Comparison of ENCODE assay signal across 26 cellular contexts in genomic region chr2:191598296-191598695, GRCh38.
"Had no signal": no experiment of that assay in that cellular context is flagged by ENCODE, and none has a peak within 500 bp of the region (broad histone marks: within the 10 kb centered on the region; RNA-seq: fewer than 3 reads in every experiment).

No MANE protein-coding gene starts in this region.

- H3K4me1 ChIP-seq: ascending aorta, breast epithelium had no signal

- FAIRE-seq: frontal cortex had no signal

- DNase-seq: activated CD4-positive, alpha-beta memory T cell treated with anti-CD3 and anti-CD28 coated beads, Interleukin-2, amount 10 ng/mL, durations not matched to agents 7 days and 5 days; activated CD4-positive, alpha-beta T cell treated with anti-CD3 and anti-CD28 coated beads for 1 hour; activated CD4-positive, alpha-beta T cell treated with anti-CD3 and anti-CD28 coated beads for 4 hours; activated CD4-positive, alpha-beta T cell treated with anti-CD3 and anti-CD28 coated beads, Interleukin-2, amount 10 ng/mL, durations not matched to agents 7 days and 5 days; activated CD4-positive, alpha-beta T cell treated with anti-CD3 and anti-CD28 coated beads, Interleukin-2, amount 50 U/mL, for 4 hours; activated CD8-positive, alpha-beta memory T cell treated with anti-CD3 and anti-CD28 coated beads, Interleukin-2, amount 50 U/mL, for 48 hours; activated gamma-delta T cell; activated naive CD4-positive, alpha-beta T cell; activated naive CD4-positive, alpha-beta T cell treated with anti-CD3 and anti-CD28 coated beads, Interleukin-2, amount 10 ng/mL, durations not matched to agents 7 days and 5 days; activated naive CD8-positive, alpha-beta T cell treated with anti-CD3 and anti-CD28 coated beads, Interleukin-2, amount 10 ng/mL, durations not matched to agents 7 days and 5 days; activated T-cell treated with anti-CD3 and anti-CD28 coated beads for 4 hours; activated T-cell treated with anti-CD3 and anti-CD28 coated beads, Interleukin-2, amount 50 U/mL, for 24 hours; activated T-cell treated with anti-CD3 and anti-CD28 coated beads, Interleukin-2, amount 50 U/mL, for 72 hours; dorsolateral prefrontal cortex; effector memory CD4-positive, alpha-beta T cell; endodermal cell; esophagus squamous epithelium; head of caudate nucleus; T-helper 1 cell; T-helper 17 cell had no signal

- H3K27ac ChIP-seq: ascending aorta, breast epithelium, coronary artery, dorsolateral prefrontal cortex, epithelial cell of prostate, esophagus squamous epithelium had no signal

- H3K4me3 ChIP-seq: ascending aorta, breast epithelium, coronary artery, dorsolateral prefrontal cortex, esophagus squamous epithelium had no signal

- ATAC-seq: activated naive CD4-positive, alpha-beta T cell treated with anti-CD3 and anti-CD28 coated beads, Interleukin-2, amount 50 U/mL, for 72 hours; activated T-cell treated with anti-CD3 and anti-CD28 coated beads, Interleukin-2, amount 50 U/mL, for 72 hours; T-helper 17 cell had no signal

- H3K36me3 ChIP-seq: ascending aorta, breast epithelium, esophagus squamous epithelium had no signal

- H3K27me3 ChIP-seq: ascending aorta, breast epithelium, esophagus squamous epithelium had no signal

- H3K9me3 ChIP-seq: ascending aorta, breast epithelium, esophagus squamous epithelium had no signal
